Comparison of ENCODE assay signal across 16 cellular contexts in genomic region chr12:32201096-32201495, GRCh38.
DNase-seq lines count a peak whose midpoint lies in the region; TF ChIP-seq lines count a peak whose summit lies in the region.
"Had no signal": no experiment of that assay in that cellular context is flagged by ENCODE, and none has a peak within 500 bp of the region (broad histone marks: within the 10 kb centered on the region; RNA-seq: fewer than 3 reads in every experiment).

No MANE protein-coding gene starts in this region.

- H3K36me3 ChIP-seq in endocrine pancreas (ENCODE audit: control insufficient read depth, insufficient read depth, low read length), result no peaks in the 10 kb centered on the region

- H3K4me1 ChIP-seq in endocrine pancreas (ENCODE audit: control insufficient read depth, insufficient read depth, low read length), result peaks cover 5% of the 10 kb centered on the region

- no peak overlapping the region for H3K9ac ChIP-seq in endocrine pancreas (ENCODE audit: control insufficient read depth, insufficient read depth, low read length)
- H3K9ac ChIP-seq: GM23248 had no signal

- peaks cover 6% of the 10 kb centered on the region for H3K4me1 Mint-ChIP-seq in CD14-positive monocyte

- H3K9me3 Mint-ChIP-seq in CD14-positive monocyte, result peaks cover 0 to 4% (median 2%) of the 10 kb centered on the region in 7 donors

- H3K4me3 Mint-ChIP-seq in CD14-positive monocyte, result no peak overlapping the region
- H3K4me3 Mint-ChIP-seq: B cell; CD8-positive, alpha-beta memory T cell had no signal

- TF ChIP-seq CTCF in CD14-positive monocyte (IDR thresholded peaks at IDR 0.05), result no peak

- no peaks in the 10 kb centered on the region for H3K27me3 Mint-ChIP-seq in CD14-positive monocyte (ENCODE audit: low read depth in 3 of 3)
- H3K27me3 Mint-ChIP-seq: B cell; CD8-positive, alpha-beta memory T cell had no signal

- intact Hi-C loops in CD14-positive monocyte (cut with micrococcal nuclease), result no loop called here

- in situ Hi-C loops in G401 (cut with HindIII; ENCODE audit: low sequenced_read_pairs), result no loop called here
- in situ Hi-C loops in SK-MEL-5 (cut with HindIII; ENCODE audit: low pct_unique_long_range_greater_than_20kb, low sequenced_read_pairs), result no loop called here

- peak; percentile 26 for DNase-seq in G401 (ENCODE audit: low spot score)
- DNase-seq in SK-MEL-5 (ENCODE audit: low read depth, low spot score), result peak; percentile 97
- peak; percentile 61 for DNase-seq in medulla oblongata (ENCODE audit: extremely low spot score)
- DNase-seq in SKM-1 (lab: John Stamatoyannopoulos, UW; ENCODE audit: unreplicated experiment), result no peak
- DNase-seq in Ammon's horn (ENCODE audit: low spot score), result no peak
- no peak for DNase-seq in RKO (ENCODE audit: low spot score)
- DNase-seq in CD14-positive monocyte (ENCODE audit: low spot score), result no peak
- DNase-seq: ACHN; C1 segment of cervical spinal cord; CD8-positive, alpha-beta memory T cell; DMS79; GM23248; H7; IMR-90 had no signal

- no peak overlapping the region for H3K27ac Mint-ChIP-seq in CD14-positive monocyte
- H3K27ac Mint-ChIP-seq: B cell; CD8-positive, alpha-beta memory T cell had no signal

- H3K36me3 Mint-ChIP-seq in CD14-positive monocyte, result peaks cover 0 to 3% of the 10 kb centered on the region in 2 donors

- peak overlapping the region; percentile 78 for H3K4me3 ChIP-seq in endocrine pancreas (ENCODE audit: control insufficient read depth, insufficient read depth, low read length)
- H3K4me3 ChIP-seq: GM23248 had no signal

- H3K9me3 ChIP-seq in endocrine pancreas (ENCODE audit: control insufficient read depth, low read length), result no peaks in the 10 kb centered on the region

- no peaks in the 10 kb centered on the region for H3K27me3 ChIP-seq in endocrine pancreas (ENCODE audit: control insufficient read depth, insufficient read depth, low read length)

Comparison
In these comparisons a context has a peak if more than half of its experiments do, and no peak if none do; other contexts are left out.
1. DNase-seq: peak in G401 (single experiment), SK-MEL-5 (single experiment) and medulla oblongata (single experiment); none in SKM-1 (single experiment), Ammon's horn (single experiment), RKO (single experiment) and CD14-positive monocyte (single experiment).